Comparison of ENCODE assay signal across 8 cellular contexts in genomic region chr16:8963825-8964441, GRCh38.
DNase-seq lines count a peak whose midpoint lies in the region; ATAC-seq and TF ChIP-seq lines count a peak whose summit lies in the region.

Gene USP7, minus strand, starts transcription at chr16:8963906. Its CDS starts 621 bp downstream, at chr16:8963285.

- peak within 1 kb of the TSS; percentile 76 for H3K4me3 ChIP-seq in choroid plexus epithelial cell (ENCODE audit: low read depth, low read length)

- ATAC-seq in GM19043 (IDR thresholded peaks at IDR 0.05; ENCODE audit: low read depth, unreplicated experiment) (peak; percentile 73), HG03354 (IDR thresholded peaks at IDR 0.05; ENCODE audit: poor library complexity, severe bottlenecking, unreplicated experiment) (peak; percentile 79)

- peak; percentile 98 for DNase-seq in AG20443 (ENCODE audit: low spot score)
- DNase-seq in NCI-H345 treated with DMSO at 0.1 percent for 48 hours (lab: John Stamatoyannopoulos, UW; ENCODE audit: unreplicated experiment) = peak; percentile 54
- DNase-seq in activated CD4-positive, alpha-beta T cell treated with anti-CD3 and anti-CD28 coated beads for 24 hours (ENCODE audit: low read depth in 2 of 2) = peak; percentile 85 to 87
- peak; percentile 91 for DNase-seq in choroid plexus epithelial cell (ENCODE audit: low read depth)
- DNase-seq in stimulated activated CD4-positive, alpha-beta T cell treated with anti-CD3 and anti-CD28 coated beads, Interleukin-1b, Interleukin-23, amount 100 ng/mL, for 4 hours (ENCODE audit: low read depth in 2 of 2) = peak; percentile 87 to 92

- H3K27ac ChIP-seq in layer of hippocampus (ENCODE audit: low read depth, low read length) = peak within 1 kb of the TSS; percentile 38

- no peaks in the 10 kb centered on the region for H3K27me3 ChIP-seq in layer of hippocampus (ENCODE audit: control insufficient read depth, insufficient read depth, low read length)

- no peak for TF ChIP-seq CTCF in choroid plexus epithelial cell (conservative IDR thresholded peaks at IDR 0.05; ENCODE audit: low read depth, low read length)

Comparison
In these comparisons a context has a peak if more than half of its experiments do, and no peak if none do; other contexts are left out.
1. Peak in every context shown above with its lines: DNase-seq, ATAC-seq, H3K4me3 ChIP-seq and H3K27ac ChIP-seq.